8 cellular contexts compared by ENCODE assay signal in the genomic region with DNA sequence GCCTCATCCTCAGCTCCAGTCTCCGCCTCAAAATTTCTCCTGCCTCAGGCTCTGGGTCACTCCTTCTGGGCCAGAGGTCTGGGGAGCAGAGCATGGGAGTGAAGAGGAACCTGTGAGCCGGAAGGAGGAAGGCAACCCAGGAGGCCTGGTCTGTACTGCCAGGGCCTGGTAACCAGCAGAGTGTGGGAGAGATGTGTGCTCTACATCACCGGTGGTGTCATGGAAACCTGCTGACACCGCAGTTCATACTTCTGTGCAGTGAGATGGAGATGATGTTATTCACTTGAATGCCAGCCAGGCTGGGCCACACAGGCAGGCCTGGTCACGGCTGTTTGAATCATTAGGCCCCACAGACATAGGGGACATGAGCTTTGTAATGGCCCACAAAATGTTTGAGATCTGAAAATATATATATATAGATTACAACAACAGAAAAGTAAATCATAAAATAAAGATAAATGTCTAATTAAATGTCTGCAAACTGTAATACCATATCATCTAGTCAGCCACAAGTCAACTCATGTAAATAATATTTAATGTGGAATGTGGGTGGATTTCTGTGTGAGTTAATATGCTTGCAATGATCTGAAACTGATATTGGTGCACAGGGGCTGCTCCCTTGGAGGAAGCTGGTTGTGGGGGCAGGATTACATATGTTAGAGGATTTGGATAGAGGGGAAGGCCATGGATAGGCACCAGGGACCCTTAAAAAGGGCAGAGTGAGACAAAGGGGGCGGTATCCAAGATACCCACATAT.
DNase-seq lines count a peak whose midpoint lies in the region; ATAC-seq and TF ChIP-seq lines count a peak whose summit lies in the region.

No MANE protein-coding gene starts in this region.

- intact Hi-C loops in gastrocnemius medialis (cut with DNase I; ENCODE audit: low total_unique reads) = no loop called here

- no peaks in the 10 kb centered on the region for H4K20me1 ChIP-seq in GM23248 (ENCODE audit: insufficient read depth)

- DNase-seq in GM23248 (peak; percentile 97), RPMI7951 (ENCODE audit: low read depth) (peak; percentile 91), fibroblast of the aortic adventitia (ENCODE audit: low read depth) (peak; percentile 87), gastrocnemius medialis (no peak), MV-4-11 (lab: John Stamatoyannopoulos, UW) (no peak), HEK293T (ENCODE audit: extremely low spot score) (no peak)
- no peak for DNase-seq in stimulated activated CD8-positive, alpha-beta memory T cell treated with anti-CD3 and anti-CD28 coated beads, Interleukin-4, amount 100 ng/mL, for 48 hours
- no peak for DNase-seq in activated CD4-positive, alpha-beta T cell treated with anti-CD3 and anti-CD28 coated beads, Interleukin-2, amount 50 U/mL, for 1 hour

- peaks cover 49% of the 10 kb centered on the region for H3F3A ChIP-seq in GM23248 (ENCODE audit: insufficient read depth)

- H3K9me3 ChIP-seq in GM23248 (ENCODE audit: low read depth) = no peaks in the 10 kb centered on the region
- H3K9me3 ChIP-seq in gastrocnemius medialis = peaks cover 0 to 5% (median 0%) of the 10 kb centered on the region in 3 donors

- no peaks in the 10 kb centered on the region for H3K9me2 ChIP-seq in GM23248 (ENCODE audit: insufficient read depth)

- POLR2A ChIA-PET in HEK293T (lab: Yijun Ruan, JAX) = interaction anchor here (0.7 kb wide), 1 partner anchor 100 kb away, joined by 3 read pairs; no protein-coding TSS in a partner anchor

- 41 to 42% methylated on average over 6 of the region's 6 CpGs for whole genome bisulfite sequencing in GM23248 (ENCODE audit: low coverage in 1 of 2, low lambda C conversion rate in 2 of 2, missing lambda C conversion rate in 2 of 2), 2 experiments

- H3K36me3 ChIP-seq in GM23248 (ENCODE audit: low read depth) (no peaks in the 10 kb centered on the region), gastrocnemius medialis (no peaks in the 10 kb centered on the region)

- H2AFZ ChIP-seq in GM23248 = peak overlapping the region; percentile 71

- H3K27ac ChIP-seq in GM23248 (peak overlapping the region; percentile 96), gastrocnemius medialis (peak overlapping the region; percentile 25 to 42 (median 34))

- ATAC-seq in gastrocnemius medialis = no peak

- peak overlapping the region; percentile 65 for H3K4me2 ChIP-seq in GM23248 (ENCODE audit: unreplicated experiment)

- no peak for TF ChIP-seq CTCF in fibroblast of the aortic adventitia (IDR thresholded peaks at IDR 0.05; ENCODE audit: insufficient read depth, low read length)
- no peak for TF ChIP-seq CTCF in gastrocnemius medialis (IDR thresholded peaks at IDR 0.05 in 4 of 5, conservative IDR thresholded peaks at IDR 0.05 in 1 of 5)

- in situ Hi-C loops in GM23248 (cut with MboI) = no loop called here
- in situ Hi-C loops in gastrocnemius medialis (cut with MboI; ENCODE audit: low sequenced_read_pairs in 4 of 4) = no loop called here

- no peak overlapping the region for H3K4me3 ChIP-seq in GM23248
- H3K4me3 ChIP-seq in fibroblast of the aortic adventitia (ENCODE audit: low read depth, low read length) = no peak overlapping the region
- H3K4me3 ChIP-seq in gastrocnemius medialis = no peak overlapping the region

- H3K27me3 ChIP-seq in GM23248 (replicated peaks; ENCODE audit: insufficient read depth) = no peaks in the 10 kb centered on the region
- no peaks in the 10 kb centered on the region for H3K27me3 ChIP-seq in gastrocnemius medialis

- H3K4me1 ChIP-seq in GM23248 (ENCODE audit: insufficient read depth) (peaks cover 52% of the 10 kb centered on the region), gastrocnemius medialis (peaks cover 23 to 26% of the 10 kb centered on the region in 2 donors)

- no peak for TF ChIP-seq POLR2A in gastrocnemius medialis (IDR thresholded peaks at IDR 0.05)

- peak overlapping the region; percentile 80 for H3K9ac ChIP-seq in GM23248

- no peaks in the 10 kb centered on the region for H3K79me2 ChIP-seq in GM23248 (ENCODE audit: insufficient read depth)

- CTCF ChIA-PET in HEK293T (lab: Yijun Ruan, JAX) = no interaction called here

TF ChIP-seq in HEK293T, 16 proteins besides CTCF, POLR2A, EP300 and RAD21:
- TF ChIP-seq ZNF384 (IDR thresholded peaks at IDR 0.05) (no peak), L3MBTL2 (conservative IDR thresholded peaks at IDR 0.05) (no peak)

Comparison
In these comparisons a context has a peak if more than half of its experiments do, and no peak if none do; other contexts are left out.
1. DNase-seq: peak in GM23248 (single experiment), RPMI7951 (single experiment) and fibroblast of the aortic adventitia (single experiment); none in gastrocnemius medialis (0 of 2), stimulated activated CD8-positive, alpha-beta memory T cell treated with anti-CD3 and anti-CD28 coated beads, Interleukin-4, amount 100 ng/mL, for 48 hours (single experiment), activated CD4-positive, alpha-beta T cell treated with anti-CD3 and anti-CD28 coated beads, Interleukin-2, amount 50 U/mL, for 1 hour (single experiment), MV-4-11 (single experiment) and HEK293T (single experiment).